Comparison of ENCODE assay signal across 11 cellular contexts in genomic region chr11:8290122-8290810, GRCh38.
A peak's percentile ranks its signal among the peaks of the same experiment; 100 is the strongest.
DNase-seq lines count a peak whose midpoint lies in the region; ATAC-seq lines count a peak whose summit lies in the region.
"Had no signal": no experiment of that assay in that cellular context is flagged by ENCODE, and none has a peak within 500 bp of the region (broad histone marks: within the 10 kb centered on the region; RNA-seq: fewer than 3 reads in every experiment).

No MANE protein-coding gene starts in this region.

- no peak for ATAC-seq in GM18909 (IDR thresholded peaks at IDR 0.05; ENCODE audit: poor library complexity, unreplicated experiment)
- ATAC-seq in GM18873 (IDR thresholded peaks at IDR 0.05; ENCODE audit: low FRiP score, unreplicated experiment) = no peak
- ATAC-seq in GM19351 (IDR thresholded peaks at IDR 0.05; ENCODE audit: unreplicated experiment) = no peak
- ATAC-seq: stimulated activated naive CD8-positive, alpha-beta T cell treated with anti-CD3 and anti-CD28 coated beads, Interleukin-15, amount 100 ng/mL, for 72 hours had no signal

- peak; percentile 54 for DNase-seq in DMS 273 treated with DMSO at 0.1 percent for 48 hours (lab: John Stamatoyannopoulos, UW)
- DNase-seq in NCI-H1105 treated with DMSO at 0.1 percent for 48 hours (lab: John Stamatoyannopoulos, UW) = peak; percentile 88
- DNase-seq in NCI-H510A treated with DMSO at 0.1 percent for 48 hours (lab: John Stamatoyannopoulos, UW) = peak; percentile 51
- DNase-seq in islet precursor cell = peak; percentile 59
- no peak for DNase-seq in NK-92 (lab: John Stamatoyannopoulos, UW; ENCODE audit: unreplicated experiment)
- DNase-seq: activated gamma-delta T cell treated with Interleukin-2 at 50 U/mL for 16 hours; DND-41; stimulated activated naive CD8-positive, alpha-beta T cell treated with anti-CD3 and anti-CD28 coated beads, Interleukin-15, amount 100 ng/mL, for 72 hours had no signal
